9 cellular contexts compared by ENCODE assay signal in the genomic region with DNA sequence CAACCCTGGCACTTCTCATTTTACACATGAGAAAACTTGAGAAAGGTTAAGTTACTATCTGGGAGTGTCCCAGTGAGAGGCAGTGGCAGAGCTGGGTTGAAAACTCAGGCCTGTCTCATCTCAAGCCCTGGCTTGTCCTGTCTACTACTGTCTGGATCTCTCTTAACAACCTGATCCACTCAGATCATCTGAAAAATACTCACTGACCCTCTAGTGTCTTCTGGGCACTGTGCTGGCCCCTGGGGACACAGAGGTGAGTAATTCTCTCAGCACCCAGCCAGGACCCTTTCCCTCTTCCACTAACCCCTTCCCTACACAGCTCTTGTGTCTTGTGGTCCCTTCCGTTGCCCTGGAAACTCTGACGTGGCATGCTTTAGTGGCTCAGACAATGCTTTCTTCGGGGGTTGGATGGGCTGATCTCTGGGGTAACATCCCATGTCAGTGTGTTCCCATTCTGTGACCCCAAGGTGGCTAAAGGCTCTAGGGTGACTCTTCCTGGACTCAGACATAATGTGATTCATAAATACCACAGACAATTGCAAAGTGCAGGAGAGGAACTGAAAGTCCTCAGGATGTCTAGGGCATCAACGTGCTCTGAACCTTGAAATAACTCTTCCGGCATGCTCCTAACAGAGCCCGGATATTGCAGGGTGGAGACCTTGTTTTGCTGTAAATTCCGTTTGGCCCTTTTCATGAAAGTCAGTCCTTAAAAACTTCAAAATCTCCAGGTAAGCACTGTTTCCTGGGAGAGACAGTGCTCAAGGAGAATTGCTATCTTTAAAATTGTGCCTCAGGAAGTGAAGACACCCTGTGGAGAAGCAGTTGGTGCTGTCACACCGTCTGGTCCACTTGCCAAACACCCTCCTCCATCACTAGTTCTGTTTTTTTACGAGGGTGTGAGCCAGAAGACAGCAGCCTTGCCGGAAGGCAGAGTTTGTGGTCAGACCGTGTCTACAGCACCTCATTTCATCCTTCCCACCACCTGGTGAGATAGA. TPM values are rescaled to one million over a fixed set of nuclear protein-coding genes. Genes with fewer than 3 reads are reported as not detected.
DNase-seq lines count a peak whose midpoint lies in the region; ATAC-seq lines count a peak whose summit lies in the region.
"Had no signal": no experiment of that assay in that cellular context is flagged by ENCODE, and none has a peak within 500 bp of the region (broad histone marks: within the 10 kb centered on the region; RNA-seq: fewer than 3 reads in every experiment).

No MANE protein-coding gene starts in this region.

- POLR2A ChIA-PET in activated CD4-positive, alpha-beta T cell treated with anti-CD3 and anti-CD28 coated beads, Interleukin-2, amount 10 ng/mL, durations not matched to agents 7 days and 5 days (lab: Charles Lee), result no interaction called here

- peaks cover 88% of the 10 kb centered on the region for H3K4me1 ChIP-seq in CD4-positive, CD25-positive, alpha-beta regulatory T cell (ENCODE audit: control insufficient read depth, insufficient read depth, low read length, poor library complexity, severe bottlenecking)

- CTCF ChIA-PET in activated CD4-positive, alpha-beta T cell treated with anti-CD3 and anti-CD28 coated beads, Interleukin-2, amount 10 ng/mL, durations not matched to agents 7 days and 5 days (lab: Charles Lee), result interaction anchor here (0.5 to 2.0 kb wide), 5 partner anchors 8 to 23 kb away, joined by 3 to 7 read pairs (median 3); no protein-coding TSS in a partner anchor

- peaks cover 27 to 86% (median 59%) of the 10 kb centered on the region in 4 donors for H3K4me1 Mint-ChIP-seq in CD4-positive, CD25-positive, alpha-beta regulatory T cell
- H3K4me1 Mint-ChIP-seq in activated CD4-positive, alpha-beta T cell treated with anti-CD3 and anti-CD28 coated beads, Interleukin-2, amount 10 ng/mL, durations not matched to agents 7 days and 5 days, result peaks cover 75% of the 10 kb centered on the region
- H3K4me1 Mint-ChIP-seq in immature natural killer cell, result peaks cover 78 to 88% of the 10 kb centered on the region in 2 donors
- peaks cover 78% of the 10 kb centered on the region for H3K4me1 Mint-ChIP-seq in stimulated activated effector memory CD8-positive, alpha-beta T cell treated with anti-CD3 and anti-CD28 coated beads, Interleukin-12 subunit alpha, Interleukin-12 subunit beta, amount 100 ng/mL, for 72 hours

- H3K36me3 ChIP-seq in CD4-positive, CD25-positive, alpha-beta regulatory T cell (ENCODE audit: control insufficient read depth, insufficient read depth, low read length), result no peaks in the 10 kb centered on the region
- H3K36me3 ChIP-seq: thoracic aorta had no signal

- peaks cover 28% of the 10 kb centered on the region for H3K36me3 Mint-ChIP-seq in CD4-positive, CD25-positive, alpha-beta regulatory T cell
- H3K36me3 Mint-ChIP-seq in activated CD4-positive, alpha-beta T cell treated with anti-CD3 and anti-CD28 coated beads, Interleukin-2, amount 10 ng/mL, durations not matched to agents 7 days and 5 days (ENCODE audit: low read depth), result peaks cover 38% of the 10 kb centered on the region
- peaks cover 6 to 19% (median 9%) of the 10 kb centered on the region in 3 donors for H3K36me3 Mint-ChIP-seq in immature natural killer cell
- peaks cover 10% of the 10 kb centered on the region for H3K36me3 Mint-ChIP-seq in stimulated activated effector memory CD8-positive, alpha-beta T cell treated with anti-CD3 and anti-CD28 coated beads, Interleukin-12 subunit alpha, Interleukin-12 subunit beta, amount 100 ng/mL, for 72 hours

- H3K9me3 Mint-ChIP-seq in CD4-positive, CD25-positive, alpha-beta regulatory T cell, result peaks cover 0 to under 1% (median 0%) of the 10 kb centered on the region in 7 donors
- H3K9me3 Mint-ChIP-seq in activated CD4-positive, alpha-beta T cell treated with anti-CD3 and anti-CD28 coated beads, Interleukin-2, amount 10 ng/mL, durations not matched to agents 7 days and 5 days, result peaks cover 22% of the 10 kb centered on the region
- H3K9me3 Mint-ChIP-seq in immature natural killer cell, result no peaks in the 10 kb centered on the region
- no peaks in the 10 kb centered on the region for H3K9me3 Mint-ChIP-seq in stimulated activated effector memory CD8-positive, alpha-beta T cell treated with anti-CD3 and anti-CD28 coated beads, Interleukin-12 subunit alpha, Interleukin-12 subunit beta, amount 100 ng/mL, for 72 hours

- peaks cover 1% of the 10 kb centered on the region for H3K27me3 Mint-ChIP-seq in CD4-positive, CD25-positive, alpha-beta regulatory T cell
- peaks cover 3% of the 10 kb centered on the region for H3K27me3 Mint-ChIP-seq in activated CD4-positive, alpha-beta T cell treated with anti-CD3 and anti-CD28 coated beads, Interleukin-2, amount 10 ng/mL, durations not matched to agents 7 days and 5 days
- peaks cover 5 to 28% (median 17%) of the 10 kb centered on the region in 3 donors for H3K27me3 Mint-ChIP-seq in immature natural killer cell (ENCODE audit: low read depth in 3 of 3)

- no peaks in the 10 kb centered on the region for H3K9me3 ChIP-seq in CD4-positive, CD25-positive, alpha-beta regulatory T cell (ENCODE audit: control insufficient read depth in 2 of 2, low read length in 2 of 2)
- H3K9me3 ChIP-seq: thoracic aorta had no signal

- peak; percentile 70 to 72 for ATAC-seq in CD4-positive, CD25-positive, alpha-beta regulatory T cell (ENCODE audit: low read depth in 2 of 2)
- peak; percentile 79 for ATAC-seq in GM19467 (IDR thresholded peaks at IDR 0.05; ENCODE audit: unreplicated experiment)
- peak; percentile 60 for ATAC-seq in HG03565 (IDR thresholded peaks at IDR 0.05; ENCODE audit: unreplicated experiment)
- ATAC-seq in stimulated activated effector memory CD8-positive, alpha-beta T cell treated with anti-CD3 and anti-CD28 coated beads, Interleukin-12 subunit alpha, Interleukin-12 subunit beta, amount 100 ng/mL, for 72 hours, result peak; percentile 65

- peak overlapping the region; percentile 98 to 100 (median 100) for H3K27ac Mint-ChIP-seq in CD4-positive, CD25-positive, alpha-beta regulatory T cell
- peak overlapping the region; percentile 97 for H3K27ac Mint-ChIP-seq in activated CD4-positive, alpha-beta T cell treated with anti-CD3 and anti-CD28 coated beads, Interleukin-2, amount 10 ng/mL, durations not matched to agents 7 days and 5 days
- H3K27ac Mint-ChIP-seq in immature natural killer cell, result peak overlapping the region; percentile 98 to 100 (median 100)
- peak overlapping the region; percentile 97 for H3K27ac Mint-ChIP-seq in stimulated activated effector memory CD8-positive, alpha-beta T cell treated with anti-CD3 and anti-CD28 coated beads, Interleukin-12 subunit alpha, Interleukin-12 subunit beta, amount 100 ng/mL, for 72 hours

- H3K27me3 ChIP-seq in CD4-positive, CD25-positive, alpha-beta regulatory T cell (ENCODE audit: control insufficient read depth, insufficient read depth, low read length), result no peaks in the 10 kb centered on the region

- peak overlapping the region; percentile 92 for H3K27ac ChIP-seq in CD4-positive, CD25-positive, alpha-beta regulatory T cell (ENCODE audit: insufficient read depth, low read length, poor library complexity, severe bottlenecking)
- H3K27ac ChIP-seq: thoracic aorta had no signal

- DNase-seq in CD4-positive, CD25-positive, alpha-beta regulatory T cell, result peak; percentile 50 to 93 (median 80)
- DNase-seq in activated CD4-positive, alpha-beta T cell treated with anti-CD3 and anti-CD28 coated beads, Interleukin-2, amount 10 ng/mL, durations not matched to agents 7 days and 5 days, result peak; percentile 82
- DNase-seq in immature natural killer cell (peak; percentile 87 to 91 (median 88)), NCI-H1417 (lab: John Stamatoyannopoulos, UW) (no peak), occipital lobe (lab: John Stamatoyannopoulos, UW) (no peak)
- DNase-seq in stimulated activated effector memory CD8-positive, alpha-beta T cell treated with anti-CD3 and anti-CD28 coated beads, Interleukin-12 subunit alpha, Interleukin-12 subunit beta, amount 100 ng/mL, for 72 hours (ENCODE audit: low spot score in 2 of 2), result peak; percentile 36 to 85

- H3K4me3 ChIP-seq in CD4-positive, CD25-positive, alpha-beta regulatory T cell (ENCODE audit: low read depth, low read length), result peak overlapping the region; percentile 71
- H3K4me3 ChIP-seq: thoracic aorta had no signal

- H3K4me3 Mint-ChIP-seq in CD4-positive, CD25-positive, alpha-beta regulatory T cell, result peak overlapping the region; percentile 79 to 93 (median 86)
- H3K4me3 Mint-ChIP-seq in activated CD4-positive, alpha-beta T cell treated with anti-CD3 and anti-CD28 coated beads, Interleukin-2, amount 10 ng/mL, durations not matched to agents 7 days and 5 days, result peak overlapping the region; percentile 58
- peak overlapping the region; percentile 77 to 97 (median 89) for H3K4me3 Mint-ChIP-seq in immature natural killer cell
- peak overlapping the region; percentile 71 for H3K4me3 Mint-ChIP-seq in stimulated activated effector memory CD8-positive, alpha-beta T cell treated with anti-CD3 and anti-CD28 coated beads, Interleukin-12 subunit alpha, Interleukin-12 subunit beta, amount 100 ng/mL, for 72 hours

RNA-seq across cellular contexts. Expression of a gene that starts 4.0 kb away (rescaled TPM):
- 27.2 TPM for total RNA-seq in CD4-positive, CD25-positive, alpha-beta regulatory T cell
- polyA plus RNA-seq in CD4-positive, CD25-positive, alpha-beta regulatory T cell, result 1 to 10 TPM; 4.3 to 8.0 (median 5.8) TPM
- total RNA-seq in activated CD4-positive, alpha-beta T cell treated with anti-CD3 and anti-CD28 coated beads, Interleukin-2, amount 10 ng/mL, durations not matched to agents 7 days and 5 days, result 1 to 10 TPM; 8.2 TPM
- 10 to 100 TPM in 1 of 3 donors, 1 to 10 TPM in 2; 5.0 to 12.8 (median 9.9) TPM for polyA plus RNA-seq in immature natural killer cell
- not detected for total RNA-seq in occipital lobe

RNA-seq across cellular contexts. Expression of a gene that starts 34.8 kb away (rescaled TPM):
- 12.3 TPM for total RNA-seq in CD4-positive, CD25-positive, alpha-beta regulatory T cell
- polyA plus RNA-seq in CD4-positive, CD25-positive, alpha-beta regulatory T cell, result 10 to 100 TPM; 31.8 to 43.5 (median 36.0) TPM
- total RNA-seq in activated CD4-positive, alpha-beta T cell treated with anti-CD3 and anti-CD28 coated beads, Interleukin-2, amount 10 ng/mL, durations not matched to agents 7 days and 5 days, result 10 to 100 TPM; 20.3 to 22.8 TPM
- polyA plus RNA-seq in immature natural killer cell, result 10 to 100 TPM; 31.2 to 35.6 (median 31.9) TPM
- 20.9 TPM for total RNA-seq in occipital lobe

Comparison
In these comparisons a context has a peak if more than half of its experiments do, and no peak if none do; other contexts are left out.
1. DNase-seq: peak in CD4-positive, CD25-positive, alpha-beta regulatory T cell (3 of 3), activated CD4-positive, alpha-beta T cell treated with anti-CD3 and anti-CD28 coated beads, Interleukin-2, amount 10 ng/mL, durations not matched to agents 7 days and 5 days (single experiment), immature natural killer cell (3 of 3) and stimulated activated effector memory CD8-positive, alpha-beta T cell treated with anti-CD3 and anti-CD28 coated beads, Interleukin-12 subunit alpha, Interleukin-12 subunit beta, amount 100 ng/mL, for 72 hours (2 of 2); none in NCI-H1417 (0 of 3) and occipital lobe (single experiment).
2. Peak in every context shown above with its lines, with median percentiles within 50 percentile points of each other: ATAC-seq, H3K27ac Mint-ChIP-seq and H3K4me3 Mint-ChIP-seq.